13 cellular contexts compared by ENCODE assay signal in the genomic region with DNA sequence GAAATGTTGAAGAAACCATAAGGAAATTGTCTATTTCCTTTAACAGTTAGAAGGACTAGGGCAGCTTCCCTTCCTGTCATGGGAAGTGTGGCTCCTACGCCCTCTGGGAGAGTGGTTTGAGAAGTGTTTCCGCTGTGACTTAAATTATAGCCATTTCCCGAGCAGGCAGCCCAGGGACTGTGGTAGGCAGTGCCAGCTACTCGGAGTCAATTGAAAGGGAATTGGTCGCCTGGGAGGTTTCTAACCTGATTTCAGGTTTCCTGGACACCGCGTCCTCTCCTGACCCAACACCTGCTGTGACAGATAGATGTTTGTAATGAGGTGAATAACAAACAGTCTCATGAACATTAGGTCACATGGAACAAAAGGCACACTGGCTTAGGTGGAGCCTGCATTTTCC.
A peak's percentile ranks its signal among the peaks of the same experiment; 100 is the strongest.
DNase-seq lines count a peak whose midpoint lies in the region; ATAC-seq and TF ChIP-seq lines count a peak whose summit lies in the region.
"Had no signal": no experiment of that assay in that cellular context is flagged by ENCODE, and none has a peak within 500 bp of the region (broad histone marks: within the 10 kb centered on the region; RNA-seq: fewer than 3 reads in every experiment).

No MANE protein-coding gene starts in this region.

- peaks cover 21% of the 10 kb centered on the region for H3K4me1 Mint-ChIP-seq in endothelial cell (ENCODE audit: unreplicated experiment)
- H3K4me1 Mint-ChIP-seq in CD8-positive, alpha-beta memory T cell: no peaks in the 10 kb centered on the region

- H3K27me3 Mint-ChIP-seq in endothelial cell (ENCODE audit: unreplicated experiment): no peaks in the 10 kb centered on the region
- no peaks in the 10 kb centered on the region for H3K27me3 Mint-ChIP-seq in CD8-positive, alpha-beta memory T cell

- peaks cover 7% of the 10 kb centered on the region for H3K4me1 ChIP-seq in mesodermal cell (ENCODE audit: control insufficient read depth, insufficient read depth, low read length, poor library complexity, severe bottlenecking)
- H3K4me1 ChIP-seq in CD8-positive, alpha-beta memory T cell (ENCODE audit: insufficient read depth, low read length): no peaks in the 10 kb centered on the region

- no peak overlapping the region for H3K4me3 ChIP-seq in mesodermal cell (ENCODE audit: extremely low read depth, insufficient read depth, low read length, poor library complexity, severe bottlenecking)
- no peak overlapping the region for H3K4me3 ChIP-seq in CD8-positive, alpha-beta memory T cell (ENCODE audit: low read length)

- peak overlapping the region; percentile 87 for H3K27ac Mint-ChIP-seq in endothelial cell (ENCODE audit: unreplicated experiment)
- no peak overlapping the region for H3K27ac Mint-ChIP-seq in CD8-positive, alpha-beta memory T cell
- H3K27ac Mint-ChIP-seq: activated T-cell treated with anti-CD3 and anti-CD28 coated beads, Interleukin-2, amount 50 U/mL, for 72 hours; immature natural killer cell had no signal

- H3K27ac ChIP-seq in mesodermal cell (ENCODE audit: low read depth, low read length, severe bottlenecking): peak overlapping the region; percentile 48
- no peak overlapping the region for H3K27ac ChIP-seq in CD8-positive, alpha-beta memory T cell (ENCODE audit: low read depth, low read length)

- CTCF ChIA-PET in CD8-positive, alpha-beta memory T cell (lab: Charles Lee): no interaction called here

- H3K9me3 Mint-ChIP-seq in endothelial cell (ENCODE audit: unreplicated experiment): no peaks in the 10 kb centered on the region
- peaks cover 0 to 2% (median 0%) of the 10 kb centered on the region in 5 donors for H3K9me3 Mint-ChIP-seq in CD8-positive, alpha-beta memory T cell
- H3K9me3 Mint-ChIP-seq: activated T-cell treated with anti-CD3 and anti-CD28 coated beads, Interleukin-2, amount 50 U/mL, for 72 hours; immature natural killer cell; nephron had no signal

- peaks cover 5% of the 10 kb centered on the region for H3K9me3 ChIP-seq in mesodermal cell (ENCODE audit: control insufficient read depth, low read length)
- H3K9me3 ChIP-seq in CD8-positive, alpha-beta memory T cell (ENCODE audit: low read length): no peaks in the 10 kb centered on the region

- POLR2A ChIA-PET in CD8-positive, alpha-beta memory T cell (lab: Charles Lee): no interaction called here

- 76 to 77% methylated on average over 5 to 7 of the region's 7 CpGs for WGBS in mesodermal cell (ENCODE audit: insufficient coverage in 2 of 2), 2 experiments

- H3K27me3 ChIP-seq in CD8-positive, alpha-beta memory T cell (ENCODE audit: insufficient read depth, low read length, poor library complexity, severe bottlenecking): no peaks in the 10 kb centered on the region

- no peak overlapping the region for H3K4me3 Mint-ChIP-seq in endothelial cell (ENCODE audit: unreplicated experiment)
- no peak overlapping the region for H3K4me3 Mint-ChIP-seq in CD8-positive, alpha-beta memory T cell
- H3K4me3 Mint-ChIP-seq: activated T-cell treated with anti-CD3 and anti-CD28 coated beads, Interleukin-2, amount 50 U/mL, for 72 hours; immature natural killer cell; nephron had no signal

- peak; percentile 87 for DNase-seq in DMS153 treated with DMSO at 0.1 percent for 48 hours (lab: John Stamatoyannopoulos, UW; ENCODE audit: unreplicated experiment)
- peak; percentile 84 for DNase-seq in NCI-H2081 treated with DMSO at 0.1 percent for 48 hours (lab: John Stamatoyannopoulos, UW)
- peak; percentile 22 for DNase-seq in endothelial cell (ENCODE audit: low spot score)
- DNase-seq in CD8-positive, alpha-beta memory T cell: no peak
- no peak for DNase-seq in GM03348 (ENCODE audit: low spot score)
- no peak for DNase-seq in NCI-H1105 treated with DMSO at 0.1 percent for 48 hours (lab: John Stamatoyannopoulos, UW)
- DNase-seq: activated T-cell treated with anti-CD3 and anti-CD28 coated beads, Interleukin-2, amount 50 U/mL, for 72 hours; erythroblast; immature natural killer cell; NCI-H2171 had no signal

- no peak for TF ChIP-seq CTCF in endothelial cell (IDR thresholded peaks at IDR 0.05; ENCODE audit: unreplicated experiment)

- ATAC-seq in GM21576 (IDR thresholded peaks at IDR 0.05; ENCODE audit: unreplicated experiment): no peak
- ATAC-seq: activated T-cell treated with anti-CD3 and anti-CD28 coated beads, Interleukin-2, amount 50 U/mL, for 72 hours had no signal

- H3K36me3 Mint-ChIP-seq in endothelial cell (ENCODE audit: low read depth, unreplicated experiment): no peaks in the 10 kb centered on the region
- peaks cover 0 to 2% (median 1%) of the 10 kb centered on the region in 3 donors for H3K36me3 Mint-ChIP-seq in CD8-positive, alpha-beta memory T cell

- H3K36me3 ChIP-seq in mesodermal cell (ENCODE audit: control insufficient read depth, insufficient read depth, low read length): no peaks in the 10 kb centered on the region
- H3K36me3 ChIP-seq in CD8-positive, alpha-beta memory T cell (ENCODE audit: insufficient read depth, low read length): no peaks in the 10 kb centered on the region

Comparison
In these comparisons a context has a peak if more than half of its experiments do, and no peak if none do; other contexts are left out.
1. DNase-seq: peak in DMS153 treated with DMSO at 0.1 percent for 48 hours (single experiment), NCI-H2081 treated with DMSO at 0.1 percent for 48 hours (single experiment) and endothelial cell (single experiment); none in CD8-positive, alpha-beta memory T cell (0 of 5), GM03348 (single experiment) and NCI-H1105 treated with DMSO at 0.1 percent for 48 hours (single experiment).